8 cellular contexts compared by ENCODE assay signal in genomic region chr3:17747184-17747889, GRCh38. TPM values are rescaled to one million over a fixed set of nuclear protein-coding genes. Genes with fewer than 3 reads are reported as not detected.
A peak's percentile ranks its signal among the peaks of the same experiment; 100 is the strongest.
DNase-seq lines count a peak whose midpoint lies in the region; ATAC-seq, FAIRE-seq and TF ChIP-seq lines count a peak whose summit lies in the region.

No MANE protein-coding gene starts in this region.

- CTCF ChIA-PET in WTC11 (lab: Charles Lee) = no interaction called here
- CTCF ChIA-PET in activated naive CD4-positive, alpha-beta T cell treated with anti-CD3 and anti-CD28 coated beads, Interleukin-2, amount 10 ng/mL, durations not matched to agents 7 days and 5 days (lab: Charles Lee) = interaction anchor here (0.6 to 1.6 kb wide), 3 partner anchors 26 to 110 kb away, joined by 3 to 4 read pairs (median 4); no protein-coding TSS in a partner anchor

- DNase-seq in GM12864 (ENCODE audit: low read depth) (peak; percentile 86), left lung (no peak), WTC11 (ENCODE audit: low spot score) (no peak), H54 (ENCODE audit: insufficient read length, low spot score) (no peak)
- DNase-seq in activated naive CD4-positive, alpha-beta T cell treated with anti-CD3 and anti-CD28 coated beads, Interleukin-2, amount 10 ng/mL, durations not matched to agents 7 days and 5 days = no peak

- no peaks in the 10 kb centered on the region for H4K20me1 ChIP-seq in SU-DHL-6 (ENCODE audit: low read depth, low read length)

- no peak for FAIRE-seq in H54 (lab: Jason Lieb, UNC)

- H3K4me3 ChIP-seq in GM12864 (ENCODE audit: low read depth, low read length) (peak overlapping the region; percentile 11; the same call in 1 of the 2 replicates), SU-DHL-6 (ENCODE audit: insufficient read depth, low read length, poor library complexity, severe bottlenecking) (no peak overlapping the region), left lung (no peak overlapping the region)

- H3K4me3 Mint-ChIP-seq in WTC11 = no peak overlapping the region
- no peak overlapping the region for H3K4me3 Mint-ChIP-seq in activated naive CD4-positive, alpha-beta T cell treated with anti-CD3 and anti-CD28 coated beads, Interleukin-2, amount 10 ng/mL, durations not matched to agents 7 days and 5 days

- no peaks in the 10 kb centered on the region for H3K9me3 Mint-ChIP-seq in WTC11
- H3K9me3 Mint-ChIP-seq in activated naive CD4-positive, alpha-beta T cell treated with anti-CD3 and anti-CD28 coated beads, Interleukin-2, amount 10 ng/mL, durations not matched to agents 7 days and 5 days = no peaks in the 10 kb centered on the region

- intact Hi-C loops in left lung (cut with DNase I) = no loop called here

- peaks cover 3% of the 10 kb centered on the region; the same call in 1 of the 2 replicates for H3K79me2 ChIP-seq in SU-DHL-6 (ENCODE audit: insufficient read depth, low read length)

- no peaks in the 10 kb centered on the region for H3K36me3 Mint-ChIP-seq in WTC11
- no peaks in the 10 kb centered on the region for H3K36me3 Mint-ChIP-seq in activated naive CD4-positive, alpha-beta T cell treated with anti-CD3 and anti-CD28 coated beads, Interleukin-2, amount 10 ng/mL, durations not matched to agents 7 days and 5 days

- H3K36me3 ChIP-seq in SU-DHL-6 (ENCODE audit: low read length) (no peaks in the 10 kb centered on the region), left lung (no peaks in the 10 kb centered on the region)

- H3K27ac Mint-ChIP-seq in WTC11 = no peak overlapping the region
- no peak overlapping the region for H3K27ac Mint-ChIP-seq in activated naive CD4-positive, alpha-beta T cell treated with anti-CD3 and anti-CD28 coated beads, Interleukin-2, amount 10 ng/mL, durations not matched to agents 7 days and 5 days

- peaks cover 19% of the 10 kb centered on the region for H3K4me1 Mint-ChIP-seq in WTC11
- peaks cover 39% of the 10 kb centered on the region for H3K4me1 Mint-ChIP-seq in activated naive CD4-positive, alpha-beta T cell treated with anti-CD3 and anti-CD28 coated beads, Interleukin-2, amount 10 ng/mL, durations not matched to agents 7 days and 5 days

- TF ChIP-seq CTCF in GM12864 (IDR thresholded peaks at IDR 0.05; ENCODE audit: low read depth, low read length, missing control alignments) = no peak
- TF ChIP-seq CTCF in SU-DHL-6 (IDR thresholded peaks at IDR 0.05; ENCODE audit: insufficient read depth, low read length, poor library complexity, severe bottlenecking) = no peak
- no peak for TF ChIP-seq CTCF in left lung (IDR thresholded peaks at IDR 0.05)
- no peak for TF ChIP-seq CTCF in WTC11 (IDR thresholded peaks at IDR 0.05)

- POLR2A ChIA-PET in WTC11 (lab: Charles Lee) = interaction anchor here (1.1 kb wide), 1 partner anchor 24 kb away, joined by 3 read pairs; no protein-coding TSS in a partner anchor

- H3K27me3 ChIP-seq in SU-DHL-6 (ENCODE audit: low read length) = no peaks in the 10 kb centered on the region
- no peaks in the 10 kb centered on the region for H3K27me3 ChIP-seq in left lung

- peak; percentile 60 for ATAC-seq in GM19468 (IDR thresholded peaks at IDR 0.05; ENCODE audit: extremely low read depth, unreplicated experiment)
- ATAC-seq in HG03108 (IDR thresholded peaks at IDR 0.05; ENCODE audit: unreplicated experiment) = peak; percentile 61
- no peak for ATAC-seq in left lung
- no peak for ATAC-seq in WTC11

- H3K4me2 ChIP-seq in SU-DHL-6 (ENCODE audit: low read depth, low read length, poor library complexity, severe bottlenecking) = peak overlapping the region; percentile 35

- no peaks in the 10 kb centered on the region; the same call in 1 of the 2 replicates for H3K27me3 Mint-ChIP-seq in WTC11 (ENCODE audit: low read depth)
- no peaks in the 10 kb centered on the region for H3K27me3 Mint-ChIP-seq in activated naive CD4-positive, alpha-beta T cell treated with anti-CD3 and anti-CD28 coated beads, Interleukin-2, amount 10 ng/mL, durations not matched to agents 7 days and 5 days

- H3K27ac ChIP-seq in SU-DHL-6 (ENCODE audit: low read depth, low read length) (no peak overlapping the region), left lung (no peak overlapping the region)

- no peaks in the 10 kb centered on the region for H3K9me2 ChIP-seq in SU-DHL-6 (replicated peaks; ENCODE audit: insufficient read depth, low read length)

- H3K9ac ChIP-seq in SU-DHL-6 (ENCODE audit: low read length) = no peak overlapping the region

- H3K4me1 ChIP-seq in left lung = peaks cover 0 to 27% of the 10 kb centered on the region in 2 donors

- no peak for TF ChIP-seq POLR2A in H54 (IDR thresholded peaks at IDR 0.05; ENCODE audit: low read depth, low read length)

- no peaks in the 10 kb centered on the region for H3F3A ChIP-seq in SU-DHL-6 (ENCODE audit: insufficient read depth)

- H2AFZ ChIP-seq in SU-DHL-6 (ENCODE audit: low read depth, low read length, severe bottlenecking) = peak overlapping the region; percentile 72

- no peaks in the 10 kb centered on the region for H3K9me3 ChIP-seq in SU-DHL-6 (ENCODE audit: insufficient read depth, low read length)
- no peaks in the 10 kb centered on the region for H3K9me3 ChIP-seq in left lung

TF ChIP-seq in WTC11, 78 proteins besides CTCF, POLR2A, EP300 and RAD21 (continues in another document):
- TF ChIP-seq NFYB (CRISPR knock-in tag; conservative IDR thresholded peaks at IDR 0.05; ENCODE audit: low read depth) (no peak), AR (CRISPR knock-in tag; IDR thresholded peaks at IDR 0.05) (no peak), E2F5 (CRISPR knock-in tag; IDR thresholded peaks at IDR 0.05) (no peak), ZNF219 (CRISPR knock-in tag; IDR thresholded peaks at IDR 0.05; ENCODE audit: borderline replicate concordance) (no peak), TEAD1 (CRISPR knock-in tag; IDR thresholded peaks at IDR 0.05) (no peak), NFATC4 (CRISPR knock-in tag; IDR thresholded peaks at IDR 0.05) (no peak), ZNF317 (CRISPR knock-in tag; IDR thresholded peaks at IDR 0.05; ENCODE audit: borderline replicate concordance, low read depth) (no peak), ZNF425 (CRISPR knock-in tag; conservative IDR thresholded peaks at IDR 0.05) (no peak), USF2 (CRISPR knock-in tag; IDR thresholded peaks at IDR 0.05) (no peak), FOXJ3 (CRISPR knock-in tag; IDR thresholded peaks at IDR 0.05; ENCODE audit: borderline replicate concordance) (no peak), ZNF138 (CRISPR knock-in tag; conservative IDR thresholded peaks at IDR 0.05) (no peak), ZNF416 (CRISPR knock-in tag; IDR thresholded peaks at IDR 0.05) (no peak)

RNA-seq across cellular contexts. Expression of gene TBC1D5, which starts 4.9 kb away (rescaled TPM):
- total RNA-seq in left lung (10 to 100 TPM; 56.7 to 74.8 TPM), WTC11 (2021) (26.1 to 32.9 TPM (median 28.8 TPM) in 3 replicates)

Comparison
In these comparisons a context has a peak if more than half of its experiments do, and no peak if none do; other contexts are left out.
1. ATAC-seq: peak in GM19468 (single experiment) and HG03108 (single experiment); none in left lung (single experiment) and WTC11 (single experiment).